Comparison of ENCODE assay signal across 8 cellular contexts in genomic region chr7:23469150-23469960, GRCh38. TPM values are rescaled to one million over a fixed set of nuclear protein-coding genes. Genes with fewer than 3 reads are reported as not detected.
DNase-seq lines count a peak whose midpoint lies in the region; ATAC-seq and TF ChIP-seq lines count a peak whose summit lies in the region.

No MANE protein-coding gene starts in this region.

- H3K9me3 ChIP-seq in SJSA1 (replicated peaks) (peaks cover 3% of the 10 kb centered on the region; the same call in 1 of the 2 replicates), mesodermal cell (ENCODE audit: control insufficient read depth, low read length) (no peaks in the 10 kb centered on the region)

- peaks cover 55% of the 10 kb centered on the region for H3K4me1 ChIP-seq in SJSA1 (replicated peaks)
- peaks cover 17% of the 10 kb centered on the region for H3K4me1 ChIP-seq in mesodermal cell (ENCODE audit: control insufficient read depth, insufficient read depth, low read length, poor library complexity, severe bottlenecking)

- H3K36me3 ChIP-seq in SJSA1 (peaks cover 19% of the 10 kb centered on the region), mesodermal cell (ENCODE audit: control insufficient read depth, insufficient read depth, low read length) (peaks cover 5% of the 10 kb centered on the region)

- 0% methylated on average over 53 of the region's 91 CpGs for whole genome bisulfite sequencing in mesodermal cell (ENCODE audit: insufficient coverage in 2 of 2), 2 experiments

- H3K4me3 ChIP-seq in SJSA1 (peak overlapping the region; percentile 78), choroid plexus epithelial cell (ENCODE audit: low read depth, low read length) (peak overlapping the region; percentile 77), mesodermal cell (ENCODE audit: extremely low read depth, insufficient read depth, low read length, poor library complexity, severe bottlenecking) (peak overlapping the region; percentile 94)

- peak; percentile 22 for TF ChIP-seq POLR2A in GM19099 (IDR thresholded peaks at IDR 0.05; ENCODE audit: extremely low read depth, insufficient read length, low read depth)

- TF ChIP-seq CTCF in C4-2B (conservative IDR thresholded peaks at IDR 0.05) (no peak; the same call in 1 of the 2 replicates), choroid plexus epithelial cell (conservative IDR thresholded peaks at IDR 0.05; ENCODE audit: low read depth, low read length) (no peak)

- H3K27me3 ChIP-seq in SJSA1 (replicated peaks): no peaks in the 10 kb centered on the region

- DNase-seq in SJSA1 (ENCODE audit: low read depth in 1 of 2, low spot score in 2 of 2): peak; percentile 60 to 66
- DNase-seq in choroid plexus epithelial cell (ENCODE audit: low read depth): peak; percentile 24
- DNase-seq in middle frontal gyrus (ENCODE audit: extremely low spot score, low spot score): no peak
- DNase-seq in LoVo (ENCODE audit: low spot score): no peak

- H3K27ac ChIP-seq in C4-2B: peak overlapping the region; percentile 91
- peak overlapping the region; percentile 49 for H3K27ac ChIP-seq in SJSA1
- peak overlapping the region; percentile 97 for H3K27ac ChIP-seq in mesodermal cell (ENCODE audit: low read depth, low read length, severe bottlenecking)

- no peak for ATAC-seq in HG02763 (IDR thresholded peaks at IDR 0.05; ENCODE audit: unreplicated experiment)

RNA-seq across cellular contexts. Expression of gene IGF2BP3, which starts 0.9 kb away (rescaled TPM):
- 189 and 220 TPM in 2 replicates for total RNA-seq in SJSA1 (2014; rRNA removed; shearing (Covaris generic))
- polyA plus RNA-seq in mesodermal cell (2013, experiment 1 of 2): 64.7 TPM
- polyA plus RNA-seq in mesodermal cell (2013, experiment 2 of 2): 70.8 TPM

Comparison
In these comparisons a context has a peak if more than half of its experiments do, and no peak if none do; other contexts are left out.
1. DNase-seq: peak in SJSA1 (2 of 2) and choroid plexus epithelial cell (single experiment); none in middle frontal gyrus (single experiment) and LoVo (single experiment).
2. Peak in every context shown above with its lines, with median percentiles within 50 percentile points of each other: H3K27ac ChIP-seq and H3K4me3 ChIP-seq.